1 cellular context compared by ENCODE assay signal in the genomic region with DNA sequence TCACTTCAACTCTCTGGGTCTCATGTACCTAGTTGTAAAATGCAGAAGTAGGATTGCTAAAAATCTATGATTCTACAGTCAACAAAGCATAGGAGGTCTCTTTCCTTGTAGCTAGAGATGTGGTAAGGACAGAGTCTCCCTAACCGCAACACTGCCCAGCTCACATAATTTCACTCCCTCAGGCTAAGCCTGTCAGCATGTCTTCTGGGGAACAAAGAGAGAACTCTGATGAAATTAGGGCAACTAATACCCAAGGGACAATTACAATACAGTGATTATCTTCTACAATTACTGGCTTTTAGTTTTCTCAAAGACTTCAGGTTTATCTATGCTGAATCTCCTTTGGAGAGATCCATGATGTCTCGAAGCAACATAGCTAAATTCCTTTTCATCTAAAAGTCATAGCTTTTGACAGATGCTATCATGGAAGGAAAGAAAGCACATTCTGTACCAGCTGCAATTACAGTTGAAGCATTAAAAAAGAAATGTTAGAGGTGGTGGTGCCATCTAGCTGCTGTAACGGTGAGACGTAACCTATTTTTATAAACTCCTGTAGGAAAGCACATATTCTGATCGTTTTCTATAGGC.
TF ChIP-seq lines count a peak whose summit lies in the region.

No MANE protein-coding gene starts in this region.

TF ChIP-seq in HCT116, 20 proteins besides CTCF, POLR2A, EP300 and RAD21 (continued from another document):
- TF ChIP-seq, protein P1, sequence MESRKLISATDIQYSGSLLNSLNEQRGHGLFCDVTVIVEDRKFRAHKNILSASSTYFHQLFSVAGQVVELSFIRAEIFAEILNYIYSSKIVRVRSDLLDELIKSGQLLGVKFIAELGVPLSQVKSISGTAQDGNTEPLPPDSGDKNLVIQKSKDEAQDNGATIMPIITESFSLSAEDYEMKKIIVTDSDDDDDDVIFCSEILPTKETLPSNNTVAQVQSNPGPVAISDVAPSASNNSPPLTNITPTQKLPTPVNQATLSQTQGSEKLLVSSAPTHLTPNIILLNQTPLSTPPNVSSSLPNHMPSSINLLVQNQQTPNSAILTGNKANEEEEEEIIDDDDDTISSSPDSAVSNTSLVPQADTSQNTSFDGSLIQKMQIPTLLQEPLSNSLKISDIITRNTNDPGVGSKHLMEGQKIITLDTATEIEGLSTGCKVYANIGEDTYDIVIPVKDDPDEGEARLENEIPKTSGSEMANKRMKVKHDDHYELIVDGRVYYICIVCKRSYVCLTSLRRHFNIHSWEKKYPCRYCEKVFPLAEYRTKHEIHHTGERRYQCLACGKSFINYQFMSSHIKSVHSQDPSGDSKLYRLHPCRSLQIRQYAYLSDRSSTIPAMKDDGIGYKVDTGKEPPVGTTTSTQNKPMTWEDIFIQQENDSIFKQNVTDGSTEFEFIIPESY (IDR thresholded peaks at IDR 0.05; ENCODE audit: extremely low read depth, insufficient replicate concordance, low read length) = no peak
- TF ChIP-seq SRF (IDR thresholded peaks at IDR 0.05; ENCODE audit: low read depth) (no peak), EZH2phosphoT487 (IDR thresholded peaks at IDR 0.05; ENCODE audit: borderline replicate concordance) (no peak), FOSL1 (IDR thresholded peaks at IDR 0.05; ENCODE audit: low read depth) (no peak), EZH2 (IDR thresholded peaks at IDR 0.05) (no peak)
